ENCODE assay signal across 9 cellular contexts in genomic region chr19:51131780-51132680, GRCh38. TPM values are rescaled to one million over a fixed set of nuclear protein-coding genes. Genes with fewer than 3 reads are reported as not detected.
DNase-seq lines count a peak whose midpoint lies in the region; ATAC-seq and TF ChIP-seq lines count a peak whose summit lies in the region.
"Had no signal": no experiment of that assay in that cellular context is flagged by ENCODE, and none has a peak within 500 bp of the region (broad histone marks: within the 10 kb centered on the region; RNA-seq: fewer than 3 reads in every experiment).

No MANE protein-coding gene starts in this region.

- H3K27ac ChIP-seq in left ventricle myocardium inferior (replicated peaks): peak overlapping the region; percentile 84

- peak overlapping the region; percentile 17 for H3K4me3 ChIP-seq in left ventricle myocardium inferior

- no peaks in the 10 kb centered on the region for H3K36me3 ChIP-seq in left ventricle myocardium inferior

- intact Hi-C loops in activated CD4-positive, alpha-beta memory T cell treated with anti-CD3 and anti-CD28 coated beads for 36 hours (cut with micrococcal nuclease): no loop called here
- intact Hi-C loops in left ventricle myocardium inferior (cut with micrococcal nuclease): no loop called here

- H3K36me3 Mint-ChIP-seq in activated CD4-positive, alpha-beta memory T cell treated with anti-CD3 and anti-CD28 coated beads for 36 hours: peaks cover 2% of the 10 kb centered on the region
- H3K36me3 Mint-ChIP-seq in stimulated activated naive CD8-positive, alpha-beta T cell treated with anti-CD3 and anti-CD28 coated beads, Interleukin-15, Interleukin-2, amounts not matched to agents 100 ng/mL and 50 ng/mL, for 24 hours (ENCODE audit: low read depth): peaks cover 5% of the 10 kb centered on the region

- H3K4me1 Mint-ChIP-seq in activated CD4-positive, alpha-beta memory T cell treated with anti-CD3 and anti-CD28 coated beads for 36 hours (ENCODE audit: low read depth): peaks cover 53% of the 10 kb centered on the region
- peaks cover 79% of the 10 kb centered on the region for H3K4me1 Mint-ChIP-seq in stimulated activated naive CD8-positive, alpha-beta T cell treated with anti-CD3 and anti-CD28 coated beads, Interleukin-15, Interleukin-2, amounts not matched to agents 100 ng/mL and 50 ng/mL, for 24 hours (ENCODE audit: low read depth)

- no peak overlapping the region for H3K4me3 Mint-ChIP-seq in activated CD4-positive, alpha-beta memory T cell treated with anti-CD3 and anti-CD28 coated beads for 36 hours
- peak overlapping the region; percentile 53 for H3K4me3 Mint-ChIP-seq in stimulated activated naive CD8-positive, alpha-beta T cell treated with anti-CD3 and anti-CD28 coated beads, Interleukin-15, Interleukin-2, amounts not matched to agents 100 ng/mL and 50 ng/mL, for 24 hours
- H3K4me3 Mint-ChIP-seq: activated B cell treated with CpG ODN at 0.5 μM for 24 hours had no signal

- H3K27me3 Mint-ChIP-seq in activated CD4-positive, alpha-beta memory T cell treated with anti-CD3 and anti-CD28 coated beads for 36 hours: no peaks in the 10 kb centered on the region
- no peaks in the 10 kb centered on the region for H3K27me3 Mint-ChIP-seq in stimulated activated naive CD8-positive, alpha-beta T cell treated with anti-CD3 and anti-CD28 coated beads, Interleukin-15, Interleukin-2, amounts not matched to agents 100 ng/mL and 50 ng/mL, for 24 hours

- CTCF ChIA-PET in activated CD4-positive, alpha-beta memory T cell treated with anti-CD3 and anti-CD28 coated beads for 36 hours (lab: Charles Lee): interaction anchor here (1.6 kb wide), 1 partner anchor 26 kb away, joined by 4 read pairs; no protein-coding TSS in a partner anchor

- H3K9me3 Mint-ChIP-seq in activated CD4-positive, alpha-beta memory T cell treated with anti-CD3 and anti-CD28 coated beads for 36 hours: peaks cover 4% of the 10 kb centered on the region
- peaks cover 6% of the 10 kb centered on the region for H3K9me3 Mint-ChIP-seq in stimulated activated naive CD8-positive, alpha-beta T cell treated with anti-CD3 and anti-CD28 coated beads, Interleukin-15, Interleukin-2, amounts not matched to agents 100 ng/mL and 50 ng/mL, for 24 hours

- H3K9me3 ChIP-seq in left ventricle myocardium inferior (replicated peaks): peaks cover 7% of the 10 kb centered on the region

- peaks cover 33% of the 10 kb centered on the region for H3K4me1 ChIP-seq in left ventricle myocardium inferior

- peak; percentile 44 for DNase-seq in activated gamma-delta T cell treated with Interleukin-2 at 50 U/mL for 16 hours
- no peak for DNase-seq in activated gamma-delta T cell (lab: John Stamatoyannopoulos, UW)
- peak; percentile 45 for DNase-seq in activated CD4-positive, alpha-beta memory T cell treated with anti-CD3 and anti-CD28 coated beads for 36 hours
- peak; percentile 69 for DNase-seq in left ventricle myocardium inferior
- no peak for DNase-seq in GM10266 (ENCODE audit: extremely low spot score)
- no peak for DNase-seq in NCI-H2081 treated with DMSO at 0.1 percent for 48 hours (lab: John Stamatoyannopoulos, UW)
- DNase-seq: activated B cell treated with CpG ODN at 0.5 μM for 24 hours had no signal

- peak; percentile 25 for TF ChIP-seq CTCF in left ventricle myocardium inferior (IDR thresholded peaks at IDR 0.05; ENCODE audit: borderline replicate concordance)
- no peak for TF ChIP-seq CTCF in GM10266 (IDR thresholded peaks at IDR 0.05; ENCODE audit: control insufficient read depth, insufficient read depth, low read depth, missing control alignments)

- no peak overlapping the region for H3K27ac Mint-ChIP-seq in activated CD4-positive, alpha-beta memory T cell treated with anti-CD3 and anti-CD28 coated beads for 36 hours
- H3K27ac Mint-ChIP-seq in stimulated activated naive CD8-positive, alpha-beta T cell treated with anti-CD3 and anti-CD28 coated beads, Interleukin-15, Interleukin-2, amounts not matched to agents 100 ng/mL and 50 ng/mL, for 24 hours: peak overlapping the region; percentile 38
- H3K27ac Mint-ChIP-seq: activated B cell treated with CpG ODN at 0.5 μM for 24 hours had no signal

- POLR2A ChIA-PET in activated CD4-positive, alpha-beta memory T cell treated with anti-CD3 and anti-CD28 coated beads for 36 hours (lab: Charles Lee): no interaction called here

- peaks cover 53% of the 10 kb centered on the region for H3K27me3 ChIP-seq in left ventricle myocardium inferior (ENCODE audit: low read depth)

- no peak for ATAC-seq in GM19395 (IDR thresholded peaks at IDR 0.05; ENCODE audit: unreplicated experiment)

RNA-seq across cellular contexts. Expression of gene SIGLEC9, which starts 7.3 kb away (rescaled TPM):
- 1 to 10 TPM; 1.3 to 1.4 TPM for total RNA-seq in activated CD4-positive, alpha-beta memory T cell treated with anti-CD3 and anti-CD28 coated beads for 36 hours
- total RNA-seq in left ventricle myocardium inferior: 1.7 TPM

RNA-seq across cellular contexts. Expression of gene SIGLEC7, which starts 10.1 kb away (rescaled TPM):
- not detected for total RNA-seq in activated CD4-positive, alpha-beta memory T cell treated with anti-CD3 and anti-CD28 coated beads for 36 hours
- total RNA-seq in left ventricle myocardium inferior: 0.47 TPM
- total RNA-seq: activated B cell treated with CpG ODN at 0.5 μM for 24 hours had no signal

RNA-seq across cellular contexts. Expression of gene CTU1, which starts 23.8 kb away (rescaled TPM):
- total RNA-seq in activated CD4-positive, alpha-beta memory T cell treated with anti-CD3 and anti-CD28 coated beads for 36 hours: 1 to 10 TPM; 8.8 to 9.8 TPM
- 4.4 TPM for total RNA-seq in left ventricle myocardium inferior

RNA-seq across cellular contexts. Expression of gene KLK14, which starts 49.3 kb away (rescaled TPM):
- total RNA-seq in activated CD4-positive, alpha-beta memory T cell treated with anti-CD3 and anti-CD28 coated beads for 36 hours: under 1 TPM; 0.61 to 0.76 TPM
- 1.6 TPM for total RNA-seq in left ventricle myocardium inferior

Comparison
In these comparisons a context has a peak if more than half of its experiments do, and no peak if none do; other contexts are left out.
1. DNase-seq: peak in activated gamma-delta T cell treated with Interleukin-2 at 50 U/mL for 16 hours (single experiment), activated CD4-positive, alpha-beta memory T cell treated with anti-CD3 and anti-CD28 coated beads for 36 hours (single experiment) and left ventricle myocardium inferior (single experiment); none in activated gamma-delta T cell (single experiment), GM10266 (single experiment) and NCI-H2081 treated with DMSO at 0.1 percent for 48 hours (single experiment).